Comparison of ENCODE assay signal across 30 cellular contexts in genomic region chr14:105774001-105774400, GRCh38.
DNase-seq lines count a peak whose midpoint lies in the region; ATAC-seq and TF ChIP-seq lines count a peak whose summit lies in the region.
"Had no signal": no experiment of that assay in that cellular context is flagged by ENCODE, and none has a peak within 500 bp of the region (broad histone marks: within the 10 kb centered on the region; RNA-seq: fewer than 3 reads in every experiment).

No MANE protein-coding gene starts in this region.

- peaks cover 12% of the 10 kb centered on the region for H3K36me3 Mint-ChIP-seq in stimulated activated effector memory CD8-positive, alpha-beta T cell treated with anti-CD3 and anti-CD28 coated beads, Interleukin-12 subunit alpha, Interleukin-12 subunit beta, amount 100 ng/mL, for 72 hours
- H3K36me3 Mint-ChIP-seq: activated CD8-positive, alpha-beta memory T cell treated with anti-CD3 and anti-CD28 coated beads, Interleukin-2, amount 10 ng/mL, durations not matched to agents 7 days and 5 days; type B pancreatic cell had no signal

- peaks cover 7% of the 10 kb centered on the region for H3K9me3 Mint-ChIP-seq in stimulated activated effector memory CD8-positive, alpha-beta T cell treated with anti-CD3 and anti-CD28 coated beads, Interleukin-12 subunit alpha, Interleukin-12 subunit beta, amount 100 ng/mL, for 72 hours

- peak in 2 of 3 experiments; percentile 24 to 40 for DNase-seq in NCI-H1417 (lab: John Stamatoyannopoulos, UW)
- DNase-seq in NCI-H1417 treated with DMSO at 0.1 percent for 48 hours (lab: John Stamatoyannopoulos, UW) = no peak
- DNase-seq in SW480 (ENCODE audit: low spot score) = peak; percentile 20
- DNase-seq in stimulated activated effector memory CD8-positive, alpha-beta T cell treated with anti-CD3 and anti-CD28 coated beads, Interleukin-12 subunit alpha, Interleukin-12 subunit beta, amount 100 ng/mL, for 72 hours (ENCODE audit: low spot score in 2 of 2) = no peak
- no peak for DNase-seq in NCI-H2171 (lab: John Stamatoyannopoulos, UW)
- DNase-seq in iPS-NIHi11 (ENCODE audit: low spot score) = no peak
- DNase-seq: 8988T; activated CD4-positive, alpha-beta T cell treated with anti-CD3 and anti-CD28 coated beads, Interleukin-2, amount 50 U/mL, for 1 hour; activated CD8-positive, alpha-beta memory T cell treated with anti-CD3 and anti-CD28 coated beads, Interleukin-2, amount 10 ng/mL, durations not matched to agents 7 days and 5 days; activated naive CD4-positive, alpha-beta T cell treated with anti-CD3 and anti-CD28 coated beads, Interleukin-2, amount 50 U/mL, for 16 hours; aorta; gastrocnemius medialis; H7; hippocampal formation; Kasumi-1; left ventricle myocardium inferior; natural killer cell; NCI-H1048; NCI-H510A; ovary; retina; SJCRH30; stimulated activated CD4-positive, alpha-beta T cell treated with anti-CD3 and anti-CD28 coated beads, Interleukin-2, amount 100 ng/mL, for 24 hours; stimulated activated naive CD4-positive, alpha-beta T cell had no signal

- peak overlapping the region; percentile 83 for H3K27ac Mint-ChIP-seq in stimulated activated effector memory CD8-positive, alpha-beta T cell treated with anti-CD3 and anti-CD28 coated beads, Interleukin-12 subunit alpha, Interleukin-12 subunit beta, amount 100 ng/mL, for 72 hours
- H3K27ac Mint-ChIP-seq: activated CD8-positive, alpha-beta memory T cell treated with anti-CD3 and anti-CD28 coated beads, Interleukin-2, amount 10 ng/mL, durations not matched to agents 7 days and 5 days; activated T-helper 1 cell treated with anti-CD3 and anti-CD28 coated beads, Interleukin-12 subunit alpha, Interleukin-12 subunit beta, Interleukin-2, Interleukin-4 antibody, amounts not matched to agents 30 ng/mL and 10 ng/mL and 1 ng/mL, durations not matched to agents 14 hours and 24 hours and 36 hours; mesothelial cell of epicardium; natural killer cell; T-helper 1 cell treated with Interleukin-12 subunit alpha and Interleukin-12 subunit beta and Interleukin-4 antibody, amounts not matched to agents 30 μg/mL and 1 μg/mL, for 36 hours; type B pancreatic cell had no signal

- 0 out of 2 replicates have a peak, but pooled peaks have one; percentile 18 for TF ChIP-seq CTCF in LNCAP (IDR thresholded peaks at IDR 0.05)

- H3K4me1 Mint-ChIP-seq in stimulated activated effector memory CD8-positive, alpha-beta T cell treated with anti-CD3 and anti-CD28 coated beads, Interleukin-12 subunit alpha, Interleukin-12 subunit beta, amount 100 ng/mL, for 72 hours = peaks cover 17% of the 10 kb centered on the region
- H3K4me1 Mint-ChIP-seq: mesothelial cell of epicardium had no signal

- H3K4me3 Mint-ChIP-seq in stimulated activated effector memory CD8-positive, alpha-beta T cell treated with anti-CD3 and anti-CD28 coated beads, Interleukin-12 subunit alpha, Interleukin-12 subunit beta, amount 100 ng/mL, for 72 hours = peak overlapping the region; percentile 60
- H3K4me3 Mint-ChIP-seq: activated CD8-positive, alpha-beta memory T cell treated with anti-CD3 and anti-CD28 coated beads, Interleukin-2, amount 10 ng/mL, durations not matched to agents 7 days and 5 days; activated T-helper 1 cell treated with anti-CD3 and anti-CD28 coated beads, Interleukin-12 subunit alpha, Interleukin-12 subunit beta, Interleukin-2, Interleukin-4 antibody, amounts not matched to agents 30 ng/mL and 10 ng/mL and 1 ng/mL, durations not matched to agents 14 hours and 24 hours and 36 hours; mesothelial cell of epicardium; natural killer cell; T-helper 1 cell treated with Interleukin-12 subunit alpha and Interleukin-12 subunit beta and Interleukin-4 antibody, amounts not matched to agents 30 μg/mL and 1 μg/mL, for 36 hours; type B pancreatic cell had no signal

- no peak for ATAC-seq in stimulated activated effector memory CD8-positive, alpha-beta T cell treated with anti-CD3 and anti-CD28 coated beads, Interleukin-12 subunit alpha, Interleukin-12 subunit beta, amount 100 ng/mL, for 72 hours
- no peak for ATAC-seq in GM18517 (IDR thresholded peaks at IDR 0.05; ENCODE audit: unreplicated experiment)
- ATAC-seq: activated CD8-positive, alpha-beta memory T cell treated with anti-CD3 and anti-CD28 coated beads, Interleukin-2, amount 10 ng/mL, durations not matched to agents 7 days and 5 days; gastrocnemius medialis had no signal

Comparison
In these comparisons a context has a peak if more than half of its experiments do, and no peak if none do; other contexts are left out.
1. DNase-seq: peak in NCI-H1417 (2 of 3) and SW480 (single experiment); none in NCI-H1417 treated with DMSO at 0.1 percent for 48 hours (single experiment), stimulated activated effector memory CD8-positive, alpha-beta T cell treated with anti-CD3 and anti-CD28 coated beads, Interleukin-12 subunit alpha, Interleukin-12 subunit beta, amount 100 ng/mL, for 72 hours (0 of 2), NCI-H2171 (single experiment) and iPS-NIHi11 (single experiment).